1 cellular context compared by ENCODE assay signal in the genomic region with DNA sequence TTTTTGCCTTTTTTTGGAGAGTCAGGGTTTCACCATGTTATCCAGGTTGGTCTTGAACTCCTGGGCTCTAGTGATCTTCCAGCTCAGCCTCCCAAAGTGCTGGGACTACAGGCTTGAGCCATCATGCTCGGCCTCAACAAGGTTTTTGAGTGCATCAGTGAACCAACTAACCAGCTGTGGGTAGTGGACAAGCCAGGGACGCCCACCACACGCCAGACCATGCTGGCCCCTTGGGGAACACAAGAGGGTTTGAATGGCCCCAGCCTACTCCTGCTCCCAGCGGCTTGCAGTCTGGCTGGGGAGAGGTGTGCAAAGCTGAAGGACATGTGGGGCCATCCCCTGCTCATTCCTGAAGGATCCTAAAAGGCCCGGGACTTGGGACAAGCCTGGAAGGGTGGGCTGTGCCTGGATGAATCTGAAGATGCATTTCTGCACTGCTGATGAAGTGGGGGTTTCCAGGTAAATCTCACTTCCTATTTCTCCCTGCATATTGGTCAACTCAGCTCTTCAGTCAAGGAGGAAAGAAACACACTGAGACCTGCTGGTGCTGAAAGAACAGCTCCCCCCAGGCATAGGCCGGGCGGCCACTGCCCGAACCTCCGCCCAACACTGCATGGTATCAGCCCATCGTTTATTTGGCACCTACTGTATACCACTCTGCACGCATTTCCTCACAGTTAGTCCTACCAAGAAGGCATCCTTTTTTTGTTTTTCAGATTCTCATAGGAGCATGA.
TF ChIP-seq lines count a peak whose summit lies in the region.

No MANE protein-coding gene starts in this region.

TF ChIP-seq in SK-N-SH treated with all-trans-retinoic acid at 6 μM for 48 hours, 23 proteins besides CTCF, POLR2A, EP300 and RAD21 (continued from another document):
- TF ChIP-seq CSRNP3 (CRISPR knock-in tag; IDR thresholded peaks at IDR 0.05) (no peak), ZFP3 (CRISPR knock-in tag; IDR thresholded peaks at IDR 0.05) (no peak), ISL1 (CRISPR knock-in tag; IDR thresholded peaks at IDR 0.05) (no peak), ZNF70 (CRISPR knock-in tag; IDR thresholded peaks at IDR 0.05) (no peak), ESRRG (CRISPR knock-in tag; IDR thresholded peaks at IDR 0.05) (no peak), PPARA (CRISPR knock-in tag; IDR thresholded peaks at IDR 0.05; ENCODE audit: borderline replicate concordance) (no peak), ZNF565 (CRISPR knock-in tag; conservative IDR thresholded peaks at IDR 0.05; ENCODE audit: low read depth) (no peak), OSR1 (CRISPR knock-in tag; IDR thresholded peaks at IDR 0.05) (no peak), TOX (CRISPR knock-in tag; IDR thresholded peaks at IDR 0.05; ENCODE audit: borderline replicate concordance) (no peak), TCF4 (CRISPR knock-in tag; IDR thresholded peaks at IDR 0.05; ENCODE audit: borderline replicate concordance) (no peak), BACH2 (CRISPR knock-in tag; IDR thresholded peaks at IDR 0.05; ENCODE audit: borderline replicate concordance) (no peak), RARB (CRISPR knock-in tag; IDR thresholded peaks at IDR 0.05) (no peak)
- TF ChIP-seq, protein P1, sequence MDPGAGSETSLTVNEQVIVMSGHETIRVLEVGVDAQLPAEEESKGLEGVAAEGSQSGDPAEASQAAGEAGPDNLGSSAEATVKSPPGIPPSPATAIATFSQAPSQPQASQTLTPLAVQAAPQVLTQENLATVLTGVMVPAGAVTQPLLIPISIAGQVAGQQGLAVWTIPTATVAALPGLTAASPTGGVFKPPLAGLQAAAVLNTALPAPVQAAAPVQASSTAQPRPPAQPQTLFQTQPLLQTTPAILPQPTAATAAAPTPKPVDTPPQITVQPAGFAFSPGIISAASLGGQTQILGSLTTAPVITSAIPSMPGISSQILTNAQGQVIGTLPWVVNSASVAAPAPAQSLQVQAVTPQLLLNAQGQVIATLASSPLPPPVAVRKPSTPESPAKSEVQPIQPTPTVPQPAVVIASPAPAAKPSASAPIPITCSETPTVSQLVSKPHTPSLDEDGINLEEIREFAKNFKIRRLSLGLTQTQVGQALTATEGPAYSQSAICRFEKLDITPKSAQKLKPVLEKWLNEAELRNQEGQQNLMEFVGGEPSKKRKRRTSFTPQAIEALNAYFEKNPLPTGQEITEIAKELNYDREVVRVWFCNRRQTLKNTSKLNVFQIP (CRISPR knock-in tag; IDR thresholded peaks at IDR 0.05; ENCODE audit: borderline replicate concordance, low read depth) = no peak
- TF ChIP-seq, protein P2, sequence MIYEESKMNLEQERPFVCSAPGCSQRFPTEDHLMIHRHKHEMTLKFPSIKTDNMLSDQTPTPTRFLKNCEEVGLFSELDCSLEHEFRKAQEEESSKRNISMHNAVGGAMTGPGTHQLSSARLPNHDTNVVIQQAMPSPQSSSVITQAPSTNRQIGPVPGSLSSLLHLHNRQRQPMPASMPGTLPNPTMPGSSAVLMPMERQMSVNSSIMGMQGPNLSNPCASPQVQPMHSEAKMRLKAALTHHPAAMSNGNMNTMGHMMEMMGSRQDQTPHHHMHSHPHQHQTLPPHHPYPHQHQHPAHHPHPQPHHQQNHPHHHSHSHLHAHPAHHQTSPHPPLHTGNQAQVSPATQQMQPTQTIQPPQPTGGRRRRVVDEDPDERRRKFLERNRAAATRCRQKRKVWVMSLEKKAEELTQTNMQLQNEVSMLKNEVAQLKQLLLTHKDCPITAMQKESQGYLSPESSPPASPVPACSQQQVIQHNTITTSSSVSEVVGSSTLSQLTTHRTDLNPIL (CRISPR knock-in tag; IDR thresholded peaks at IDR 0.05; ENCODE audit: low read depth) = no peak
- TF ChIP-seq, protein P3, sequence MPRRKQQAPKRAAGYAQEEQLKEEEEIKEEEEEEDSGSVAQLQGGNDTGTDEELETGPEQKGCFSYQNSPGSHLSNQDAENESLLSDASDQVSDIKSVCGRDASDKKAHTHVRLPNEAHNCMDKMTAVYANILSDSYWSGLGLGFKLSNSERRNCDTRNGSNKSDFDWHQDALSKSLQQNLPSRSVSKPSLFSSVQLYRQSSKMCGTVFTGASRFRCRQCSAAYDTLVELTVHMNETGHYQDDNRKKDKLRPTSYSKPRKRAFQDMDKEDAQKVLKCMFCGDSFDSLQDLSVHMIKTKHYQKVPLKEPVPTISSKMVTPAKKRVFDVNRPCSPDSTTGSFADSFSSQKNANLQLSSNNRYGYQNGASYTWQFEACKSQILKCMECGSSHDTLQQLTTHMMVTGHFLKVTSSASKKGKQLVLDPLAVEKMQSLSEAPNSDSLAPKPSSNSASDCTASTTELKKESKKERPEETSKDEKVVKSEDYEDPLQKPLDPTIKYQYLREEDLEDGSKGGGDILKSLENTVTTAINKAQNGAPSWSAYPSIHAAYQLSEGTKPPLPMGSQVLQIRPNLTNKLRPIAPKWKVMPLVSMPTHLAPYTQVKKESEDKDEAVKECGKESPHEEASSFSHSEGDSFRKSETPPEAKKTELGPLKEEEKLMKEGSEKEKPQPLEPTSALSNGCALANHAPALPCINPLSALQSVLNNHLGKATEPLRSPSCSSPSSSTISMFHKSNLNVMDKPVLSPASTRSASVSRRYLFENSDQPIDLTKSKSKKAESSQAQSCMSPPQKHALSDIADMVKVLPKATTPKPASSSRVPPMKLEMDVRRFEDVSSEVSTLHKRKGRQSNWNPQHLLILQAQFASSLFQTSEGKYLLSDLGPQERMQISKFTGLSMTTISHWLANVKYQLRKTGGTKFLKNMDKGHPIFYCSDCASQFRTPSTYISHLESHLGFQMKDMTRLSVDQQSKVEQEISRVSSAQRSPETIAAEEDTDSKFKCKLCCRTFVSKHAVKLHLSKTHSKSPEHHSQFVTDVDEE (CRISPR knock-in tag; IDR thresholded peaks at IDR 0.05) = no peak
